In the genomic region with DNA sequence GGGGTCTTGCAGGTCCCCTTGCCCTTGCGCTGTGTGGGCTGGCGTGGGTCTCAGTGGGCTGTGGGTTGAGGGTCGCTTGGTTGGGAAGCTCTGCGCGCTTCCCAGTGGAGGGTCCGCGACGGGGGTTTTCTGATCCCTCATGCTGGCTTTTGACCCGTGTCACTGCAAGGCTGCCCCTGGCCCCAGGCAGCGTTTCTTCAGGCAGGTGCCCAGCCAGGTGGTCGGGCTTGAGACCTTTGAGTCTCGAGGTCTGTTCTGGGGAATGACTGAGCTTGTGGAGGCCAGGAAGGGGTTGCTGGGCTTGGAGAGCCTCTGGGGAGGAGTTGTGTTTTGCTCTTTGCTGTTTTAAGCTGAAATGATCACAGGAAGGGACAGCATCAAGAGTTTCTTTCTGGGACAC, we compare ENCODE assay signal across 8 cellular contexts. TPM values are rescaled to one million over a fixed set of nuclear protein-coding genes. Genes with fewer than 3 reads are reported as not detected.
DNase-seq lines count a peak whose midpoint lies in the region; ATAC-seq and TF ChIP-seq lines count a peak whose summit lies in the region.

No MANE protein-coding gene starts in this region.

- peaks cover 8 to 10% of the 10 kb centered on the region in 2 donors for H3K36me3 Mint-ChIP-seq in activated T-cell treated with anti-CD3 and anti-CD28 coated beads, Interleukin-2, amount 50 U/mL, for 72 hours (ENCODE audit: insufficient read depth in 2 of 2)
- no peaks in the 10 kb centered on the region for H3K36me3 Mint-ChIP-seq in type B pancreatic cell

- H3K27me3 ChIP-seq in mononuclear cell (ENCODE audit: insufficient read depth, low read length) = no peaks in the 10 kb centered on the region

- no peak overlapping the region for H3K27ac Mint-ChIP-seq in activated T-cell treated with anti-CD3 and anti-CD28 coated beads, Interleukin-2, amount 50 U/mL, for 72 hours
- H3K27ac Mint-ChIP-seq in type B pancreatic cell = peak overlapping the region; percentile 9

- no peaks in the 10 kb centered on the region for H3K9me3 ChIP-seq in mononuclear cell (ENCODE audit: low read depth, low read length)

- no peaks in the 10 kb centered on the region for H3K27me3 Mint-ChIP-seq in activated T-cell treated with anti-CD3 and anti-CD28 coated beads, Interleukin-2, amount 50 U/mL, for 72 hours (ENCODE audit: low read depth)
- no peaks in the 10 kb centered on the region for H3K27me3 Mint-ChIP-seq in type B pancreatic cell

- peaks cover 96% of the 10 kb centered on the region for H3K4me1 ChIP-seq in mononuclear cell (ENCODE audit: insufficient read depth, low read length)

- TF ChIP-seq CTCF in type B pancreatic cell (conservative IDR thresholded peaks at IDR 0.05) = no peak

- peak overlapping the region; percentile 23 for H3K4me3 ChIP-seq in mononuclear cell (ENCODE audit: low read length)

- peak overlapping the region; percentile 88 for H3K27ac ChIP-seq in cingulate gyrus (ENCODE audit: low read depth, low read length)

- no peak for ATAC-seq in activated T-cell treated with anti-CD3 and anti-CD28 coated beads, Interleukin-2, amount 50 U/mL, for 72 hours (replicated peaks in 1 of 2)

- DNase-seq in activated T-cell treated with anti-CD3 and anti-CD28 coated beads, Interleukin-2, amount 50 U/mL, for 72 hours = no peak
- DNase-seq in activated T-cell treated with anti-CD3 and anti-CD28 coated beads for 4 hours = no peak
- DNase-seq in type B pancreatic cell (ENCODE audit: extremely low spot score, unreplicated experiment) = no peak
- no peak for DNase-seq in activated gamma-delta T cell (lab: John Stamatoyannopoulos, UW)
- no peak for DNase-seq in epidermal melanocyte (ENCODE audit: insufficient read length, low spot score)
- no peak for DNase-seq in iPS-NIHi7 (ENCODE audit: extremely low spot score)

- H3K4me1 Mint-ChIP-seq in activated T-cell treated with anti-CD3 and anti-CD28 coated beads, Interleukin-2, amount 50 U/mL, for 72 hours (ENCODE audit: low read depth) = peaks cover 73% of the 10 kb centered on the region
- peaks cover 52% of the 10 kb centered on the region for H3K4me1 Mint-ChIP-seq in type B pancreatic cell (ENCODE audit: unreplicated experiment)

- peak overlapping the region; percentile 92 for H3K4me3 Mint-ChIP-seq in activated T-cell treated with anti-CD3 and anti-CD28 coated beads, Interleukin-2, amount 50 U/mL, for 72 hours
- H3K4me3 Mint-ChIP-seq in type B pancreatic cell = peak overlapping the region; percentile 67

- no peaks in the 10 kb centered on the region for H3K9me3 Mint-ChIP-seq in activated T-cell treated with anti-CD3 and anti-CD28 coated beads, Interleukin-2, amount 50 U/mL, for 72 hours
- no peaks in the 10 kb centered on the region for H3K9me3 Mint-ChIP-seq in type B pancreatic cell

RNA-seq across cellular contexts. Expression of gene SKI, which starts 5.3 kb away (rescaled TPM):
- total RNA-seq in activated T-cell treated with anti-CD3 and anti-CD28 coated beads, Interleukin-2, amount 50 U/mL, for 72 hours = 10 to 100 TPM; 28.5 to 32.3 TPM
- 47.5 TPM for total RNA-seq in mononuclear cell
- total RNA-seq in type B pancreatic cell (ENCODE audit: low replicate concordance) = 52.7 and 55.7 TPM in 2 replicates

RNA-seq across cellular contexts. Expression of gene FAAP20, which starts 38.9 kb away (rescaled TPM):
- total RNA-seq in activated T-cell treated with anti-CD3 and anti-CD28 coated beads, Interleukin-2, amount 50 U/mL, for 72 hours = 10 to 100 TPM; 74.6 to 80.4 TPM
- total RNA-seq in mononuclear cell = 11.0 TPM
- total RNA-seq in type B pancreatic cell (ENCODE audit: low replicate concordance) = 45.8 and 73.8 TPM in 2 replicates
